ENCODE assay signal across 29 cellular contexts in the genomic region with DNA sequence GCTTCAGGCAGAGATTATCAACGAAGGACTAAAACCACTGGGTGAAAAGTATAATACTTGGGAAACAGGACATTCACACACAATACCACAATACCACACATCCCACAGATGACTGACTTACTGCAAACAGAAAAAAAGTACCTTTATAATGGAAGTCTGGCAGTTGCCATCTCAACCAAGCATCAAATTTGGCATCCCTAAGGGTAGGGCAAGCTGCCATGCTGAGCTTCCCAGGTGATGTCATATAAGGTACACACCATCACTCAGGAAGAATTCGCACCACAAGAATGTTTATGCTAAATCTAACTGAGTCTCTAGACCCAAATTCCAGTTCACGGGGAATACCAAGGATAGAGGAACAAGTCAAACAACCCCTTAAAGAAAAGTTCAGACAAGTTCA. TPM values are rescaled to one million over a fixed set of nuclear protein-coding genes. Genes with fewer than 3 reads are reported as not detected.
A peak's percentile ranks its signal among the peaks of the same experiment; 100 is the strongest.
DNase-seq lines count a peak whose midpoint lies in the region; ATAC-seq and TF ChIP-seq lines count a peak whose summit lies in the region.
"Had no signal": no experiment of that assay in that cellular context is flagged by ENCODE, and none has a peak within 500 bp of the region (broad histone marks: within the 10 kb centered on the region; RNA-seq: fewer than 3 reads in every experiment).

No MANE protein-coding gene starts in this region.

- DNase-seq in AG04449 (ENCODE audit: low read depth, low spot score) (peak; percentile 7), H4 (ENCODE audit: low spot score) (peak; percentile 33), astrocyte of the cerebellum (ENCODE audit: low read depth) (peak; percentile 79), glomerular visceral epithelial cell (ENCODE audit: extremely low spot score) (peak; percentile 90), amniotic stem cell (lab: John Stamatoyannopoulos, UW) (no peak), H7 (no peak)
- DNase-seq in activated CD4-positive, alpha-beta T cell treated with anti-CD3 and anti-CD28 coated beads for 48 hours: no peak
- DNase-seq: activated naive CD8-positive, alpha-beta T cell treated with anti-CD3 and anti-CD28 coated beads, Interleukin-2, amount 50 U/mL, for 24 hours; activated T-cell treated with anti-CD3 and anti-CD28 coated beads for 4 hours; DMS79; Karpas-422; left cardiac atrium; MV-4-11; NCI-H1436 treated with DMSO at 0.1 percent for 48 hours; NCI-H510A; stimulated activated CD4-positive, alpha-beta T cell treated with anti-CD3 and anti-CD28 coated beads, Interleukin-1b, Interleukin-23, amount 100 ng/mL, for 48 hours; stimulated activated CD8-positive, alpha-beta memory T cell treated with anti-CD3 and anti-CD28 coated beads, Interleukin-4, amount 100 ng/mL, for 48 hours; T-helper 17 cell had no signal

- peaks cover 2% of the 10 kb centered on the region for H3K36me3 ChIP-seq in H7 (replicated peaks; ENCODE audit: control insufficient read depth, insufficient read depth, low read length)

- no peak for ATAC-seq in HG03432 (IDR thresholded peaks at IDR 0.05; ENCODE audit: unreplicated experiment)
- ATAC-seq: activated naive CD8-positive, alpha-beta T cell treated with anti-CD3 and anti-CD28 coated beads, Interleukin-2, amount 50 U/mL, for 24 hours; GM12878; left cardiac atrium; Right ventricle myocardium inferior; SK-N-SH treated with all-trans-retinoic acid at 6 μM for 48 hours; T-helper 17 cell had no signal

- CTCF ChIA-PET in AG04449 (lab: Yijun Ruan, JAX): no interaction called here

- POLR2A ChIA-PET in AG04449 (lab: Yijun Ruan, JAX): no interaction called here

- TF ChIP-seq CTCF in AG04449 (IDR thresholded peaks at IDR 0.05; ENCODE audit: insufficient read depth, low read length, missing control alignments): no peak
- no peak for TF ChIP-seq CTCF in astrocyte of the cerebellum (IDR thresholded peaks at IDR 0.05; ENCODE audit: low read depth, low read length, missing control alignments)

- no peaks in the 10 kb centered on the region for H3K27me3 ChIP-seq in H7 (ENCODE audit: control insufficient read depth, insufficient read depth, low read length)
- H3K27me3 ChIP-seq: cardiac muscle cell, right atrium auricular region, tibial nerve had no signal

- H3K4me3 ChIP-seq in AG04449 (ENCODE audit: low read depth, low read length) (no peak overlapping the region), astrocyte of the cerebellum (ENCODE audit: low read depth, low read length) (no peak overlapping the region), H7 (ENCODE audit: insufficient read depth, low read depth, low read length) (no peak overlapping the region)
- H3K4me3 ChIP-seq: cardiac muscle cell, GM12878, right atrium auricular region, smooth muscle cell, tibial nerve had no signal

- in situ Hi-C loops in astrocyte of the cerebellum (cut with HindIII; ENCODE audit: low sequenced_read_pairs): no loop called here

RNA-seq across cellular contexts. Expression of a gene that starts 9.1 kb away (rescaled TPM):
- 25.2 and 25.8 TPM in 2 replicates for total RNA-seq in H4 (2014; rRNA removed; shearing (Covaris generic))
- 12.2 and 12.8 TPM in 2 replicates for total RNA-seq in H7 (2014; rRNA removed; shearing (Covaris generic))

RNA-seq across cellular contexts. Expression of a gene that starts 12.2 kb away (rescaled TPM):
- not detected in 2 replicates for total RNA-seq in H4 (2014; rRNA removed; shearing (Covaris generic))
- not detected in 2 replicates for total RNA-seq in H7 (2014; rRNA removed; shearing (Covaris generic))
- total RNA-seq: cardiac muscle cell, fibroblast of lung, glomerular endothelial cell, GM12878, left cardiac atrium, neural crest cell, right atrium auricular region, Right ventricle myocardium inferior, smooth muscle cell, T-helper 17 cell, tibial nerve had no signal

Comparison
In these comparisons a context has a peak if more than half of its experiments do, and no peak if none do; other contexts are left out.
1. DNase-seq: peak in AG04449 (single experiment), H4 (single experiment), astrocyte of the cerebellum (single experiment) and glomerular visceral epithelial cell (single experiment); none in amniotic stem cell (single experiment), activated CD4-positive, alpha-beta T cell treated with anti-CD3 and anti-CD28 coated beads for 48 hours (single experiment) and H7 (single experiment).